Comparison of ENCODE assay signal across 8 cellular contexts in genomic region chr12:91382081-91382543, GRCh38.
DNase-seq lines count a peak whose midpoint lies in the region; ATAC-seq and TF ChIP-seq lines count a peak whose summit lies in the region.

No MANE protein-coding gene starts in this region.

- 3% methylated on average over 4 of the region's 4 CpGs for WGBS in right lobe of liver (ENCODE audit: insufficient coverage, low coverage, low lambda C conversion rate, missing lambda C conversion rate)

- no peaks in the 10 kb centered on the region for H3K9me3 Mint-ChIP-seq in activated CD4-positive, alpha-beta T cell treated with anti-CD3 and anti-CD28 coated beads, Interleukin-2, amount 10 ng/mL, durations not matched to agents 7 days and 5 days

- H3K4me3 Mint-ChIP-seq in activated CD4-positive, alpha-beta T cell treated with anti-CD3 and anti-CD28 coated beads, Interleukin-2, amount 10 ng/mL, durations not matched to agents 7 days and 5 days = peak overlapping the region; percentile 56

- peak; percentile 79 to 91 (median 88) for TF ChIP-seq CTCF in right lobe of liver (IDR thresholded peaks at IDR 0.05)

- no peaks in the 10 kb centered on the region for H3K36me3 Mint-ChIP-seq in activated CD4-positive, alpha-beta T cell treated with anti-CD3 and anti-CD28 coated beads, Interleukin-2, amount 10 ng/mL, durations not matched to agents 7 days and 5 days (ENCODE audit: low read depth)

- TF ChIP-seq POLR2A in right lobe of liver (IDR thresholded peaks at IDR 0.05) = no peak

- ATAC-seq in GM18907 (IDR thresholded peaks at IDR 0.05; ENCODE audit: unreplicated experiment) (peak; percentile 87), HG03432 (IDR thresholded peaks at IDR 0.05; ENCODE audit: unreplicated experiment) (peak; percentile 87), right lobe of liver (peak; percentile 89 to 94 (median 92))

- peak overlapping the region in 2 of 3 donors; percentile 11 to 50 for H3K27ac ChIP-seq in right lobe of liver

- H3K9me3 ChIP-seq in right lobe of liver = no peaks in the 10 kb centered on the region

- H3K4me1 ChIP-seq in right lobe of liver = peaks cover 0 to 6% (median 0%) of the 10 kb centered on the region in 4 donors

- peak overlapping the region; percentile 6 to 19 (median 14) for H3K4me3 ChIP-seq in right lobe of liver

- peak; percentile 78 for DNase-seq in ACHN
- peak; percentile 31 to 86 for DNase-seq in NCI-H526 (lab: John Stamatoyannopoulos, UW)
- DNase-seq in activated CD4-positive, alpha-beta T cell treated with anti-CD3 and anti-CD28 coated beads, Interleukin-2, amount 10 ng/mL, durations not matched to agents 7 days and 5 days = peak; percentile 87
- DNase-seq in dermis blood vessel endothelial cell = peak; percentile 92
- DNase-seq in right lobe of liver = peak; percentile 76 to 79 (median 78)
- DNase-seq in stimulated activated CD4-positive, alpha-beta T cell treated with anti-CD3 and anti-CD28 coated beads, Interleukin-4, amount 100 ng/mL, for 24 hours = peak; percentile 89

- H3K27me3 ChIP-seq in right lobe of liver = no peaks in the 10 kb centered on the region

- peaks cover 10% of the 10 kb centered on the region for H3K4me1 Mint-ChIP-seq in activated CD4-positive, alpha-beta T cell treated with anti-CD3 and anti-CD28 coated beads, Interleukin-2, amount 10 ng/mL, durations not matched to agents 7 days and 5 days

- intact Hi-C loops in right lobe of liver (cut with DNase I) = no loop called here

- CTCF ChIA-PET in activated CD4-positive, alpha-beta T cell treated with anti-CD3 and anti-CD28 coated beads, Interleukin-2, amount 10 ng/mL, durations not matched to agents 7 days and 5 days (lab: Charles Lee) = interaction anchor here (0.7 to 2.1 kb wide), 22 partner anchors 8 to 1278 kb away, joined by 3 to 9 read pairs (median 4); partner anchors contain the start of gene BTG1

- POLR2A ChIA-PET in activated CD4-positive, alpha-beta T cell treated with anti-CD3 and anti-CD28 coated beads, Interleukin-2, amount 10 ng/mL, durations not matched to agents 7 days and 5 days (lab: Charles Lee) = no interaction called here

- in situ Hi-C loops in ACHN (cut with HindIII; ENCODE audit: low pct_ligation_motif_present, low pct_unique_long_range_greater_than_20kb, low sequenced_read_pairs) = no loop called here

- peaks cover 1% of the 10 kb centered on the region for H3K27me3 Mint-ChIP-seq in activated CD4-positive, alpha-beta T cell treated with anti-CD3 and anti-CD28 coated beads, Interleukin-2, amount 10 ng/mL, durations not matched to agents 7 days and 5 days

- no peak overlapping the region for H3K27ac Mint-ChIP-seq in activated CD4-positive, alpha-beta T cell treated with anti-CD3 and anti-CD28 coated beads, Interleukin-2, amount 10 ng/mL, durations not matched to agents 7 days and 5 days

- no peaks in the 10 kb centered on the region for H3K36me3 ChIP-seq in right lobe of liver

Comparison
In these comparisons a context has a peak if more than half of its experiments do, and no peak if none do; other contexts are left out.
1. Peak in every context shown above with its lines: DNase-seq, ATAC-seq, H3K4me3 ChIP-seq and H3K27ac ChIP-seq.